8 cellular contexts compared by ENCODE assay signal in the genomic region with DNA sequence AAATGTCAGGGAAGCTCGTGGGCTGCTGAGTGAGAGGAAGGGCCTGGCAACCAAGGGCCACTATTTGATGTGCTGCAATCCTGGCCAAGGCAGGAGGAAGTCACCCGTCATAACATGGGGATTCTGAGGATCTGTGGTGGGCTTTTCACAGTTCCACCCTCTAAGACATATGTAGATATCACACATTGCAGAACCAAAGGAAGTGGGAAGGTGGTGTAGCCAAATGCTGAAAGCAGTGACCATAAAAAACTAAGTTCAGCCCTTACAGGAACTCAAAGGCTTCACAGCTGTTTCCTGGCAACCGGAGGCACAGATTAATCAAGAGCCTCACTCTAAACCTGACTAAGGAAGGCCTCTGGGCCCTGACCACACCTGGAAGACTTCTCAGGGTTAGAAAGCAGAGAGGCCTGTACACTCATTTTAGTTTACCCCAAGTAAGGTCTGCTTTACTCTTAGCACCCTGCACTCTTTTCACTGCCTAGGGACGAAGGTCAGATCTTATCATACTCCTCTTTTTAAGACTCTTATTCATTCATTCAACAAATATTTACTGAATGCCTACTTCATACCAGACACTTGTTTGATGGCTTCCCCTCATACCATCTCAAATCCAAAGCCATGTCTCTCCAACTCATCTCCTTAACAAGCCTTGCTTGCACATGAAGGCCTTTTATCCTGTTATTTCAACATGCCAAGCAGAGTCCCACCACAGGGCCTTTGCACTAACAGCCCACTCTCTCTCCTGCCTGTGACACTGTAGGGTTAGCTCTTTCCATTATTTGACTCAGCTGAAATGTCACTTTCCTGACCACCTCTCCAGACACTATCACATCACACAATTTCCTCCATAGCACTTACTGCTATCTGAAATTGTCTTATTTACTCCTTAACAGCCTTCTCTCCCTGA. TPM values are rescaled to one million over a fixed set of nuclear protein-coding genes. Genes with fewer than 3 reads are reported as not detected.
A peak's percentile ranks its signal among the peaks of the same experiment; 100 is the strongest.
DNase-seq lines count a peak whose midpoint lies in the region; ATAC-seq and TF ChIP-seq lines count a peak whose summit lies in the region.

No MANE protein-coding gene starts in this region.

- H3K4me1 ChIP-seq in DOHH2 (ENCODE audit: control insufficient read depth, low read length) (peaks cover 47% of the 10 kb centered on the region), GM23248 (ENCODE audit: insufficient read depth) (peaks cover 53% of the 10 kb centered on the region), OCI-LY7 (ENCODE audit: insufficient read depth, low read length, poor library complexity, severe bottlenecking) (peaks cover 51% of the 10 kb centered on the region)

- POLR2A ChIA-PET in OCI-LY7 (lab: Charles Lee), result interaction anchor here (0.7 to 1.7 kb wide), 7 partner anchors 8 to 1123 kb away, joined by 3 to 8 read pairs (median 6); partner anchors contain the start of gene PEDS1
- POLR2A ChIA-PET in naive thymus-derived CD8-positive, alpha-beta T cell (lab: Charles Lee), result interaction anchor here (0.6 to 3.4 kb wide), 4 partner anchors 34 to 198 kb away, joined by 3 to 33 read pairs (median 4); partner anchors contain the start of gene PEDS1

- no peak overlapping the region for H2AFZ ChIP-seq in GM23248
- H2AFZ ChIP-seq in OCI-LY7 (ENCODE audit: low read length), result no peak overlapping the region

- in situ Hi-C loops in GM23248 (cut with MboI), result no loop called here

- 30 to 33% methylated on average over 4 of the region's 4 CpGs for WGBS in GM23248 (ENCODE audit: low coverage in 1 of 2, low lambda C conversion rate in 2 of 2, missing lambda C conversion rate in 2 of 2), 2 experiments

- H4K20me1 ChIP-seq in DOHH2 (ENCODE audit: control insufficient read depth, insufficient read depth, low read depth, low read length), result peaks cover 27% of the 10 kb centered on the region
- H4K20me1 ChIP-seq in GM23248 (ENCODE audit: insufficient read depth), result peaks cover 22% of the 10 kb centered on the region
- peaks cover 22% of the 10 kb centered on the region for H4K20me1 ChIP-seq in OCI-LY7 (ENCODE audit: insufficient read depth, low read length)

- BruUV-seq in OCI-LY7 (replicated peaks; lab: Mats Ljungman, UMichigan), result TSS peak; percentile 13

- peak overlapping the region; percentile 98 for H3K9ac ChIP-seq in GM23248

- H3K9me2 ChIP-seq in DOHH2 (replicated peaks; ENCODE audit: control insufficient read depth, low read length) (no peaks in the 10 kb centered on the region), GM23248 (ENCODE audit: insufficient read depth) (no peaks in the 10 kb centered on the region), OCI-LY7 (ENCODE audit: insufficient read depth, low read length) (no peaks in the 10 kb centered on the region)

- TF ChIP-seq CTCF in DOHH2 (IDR thresholded peaks at IDR 0.05; ENCODE audit: low read depth, low read length, poor library complexity, severe bottlenecking) (no peak), OCI-LY7 (conservative IDR thresholded peaks at IDR 0.05; ENCODE audit: low read length) (no peak)

- peak overlapping the region; percentile 81 for H3K4me3 ChIP-seq in DOHH2 (ENCODE audit: low read length)
- peak overlapping the region; percentile 91 for H3K4me3 ChIP-seq in GM23248
- peak overlapping the region; percentile 88 for H3K4me3 ChIP-seq in OCI-LY7 (ENCODE audit: low read depth, low read length, poor library complexity, severe bottlenecking)

- H3K4me2 ChIP-seq in DOHH2 (ENCODE audit: low read length) (peak overlapping the region; percentile 97), GM23248 (ENCODE audit: unreplicated experiment) (peak overlapping the region; percentile 98), OCI-LY7 (ENCODE audit: low read length) (peak overlapping the region; percentile 94)

- H3K36me3 Mint-ChIP-seq in naive thymus-derived CD8-positive, alpha-beta T cell, result peaks cover 0 to 21% (median 0%) of the 10 kb centered on the region in 3 donors

- intact Hi-C loops in OCI-LY7 (cut with micrococcal nuclease; ENCODE audit: unreplicated experiment), result loop anchor here (2.0 to 10.0 kb wide), 2 partner anchors 24 to 836 kb away; partner anchors contain the start of gene ZNFX1

- H3K4me1 Mint-ChIP-seq in naive thymus-derived CD8-positive, alpha-beta T cell, result peaks cover 58 to 94% (median 92%) of the 10 kb centered on the region in 4 donors

- H3K79me2 ChIP-seq in DOHH2 (ENCODE audit: control insufficient read depth, low read length) (peaks cover 99% of the 10 kb centered on the region), GM23248 (ENCODE audit: insufficient read depth) (peaks cover 97% of the 10 kb centered on the region), OCI-LY7 (ENCODE audit: insufficient read depth, low read depth, low read length) (peaks cover 91% of the 10 kb centered on the region)

- H3F3A ChIP-seq in DOHH2 (ENCODE audit: control insufficient read depth, insufficient read depth) (peaks cover 27% of the 10 kb centered on the region; the same call in 1 of the 2 replicates), GM23248 (ENCODE audit: insufficient read depth) (peaks cover 76% of the 10 kb centered on the region)

- peak overlapping the region; percentile 19 to 99 (median 90) for H3K27ac Mint-ChIP-seq in naive thymus-derived CD8-positive, alpha-beta T cell

- no peaks in the 10 kb centered on the region for H3K27me3 Mint-ChIP-seq in naive thymus-derived CD8-positive, alpha-beta T cell

- H3K9me3 Mint-ChIP-seq in naive thymus-derived CD8-positive, alpha-beta T cell, result no peaks in the 10 kb centered on the region

- H3K9me3 ChIP-seq in DOHH2 (ENCODE audit: control insufficient read depth, insufficient read depth, low read length), result no peaks in the 10 kb centered on the region
- no peaks in the 10 kb centered on the region for H3K9me3 ChIP-seq in GM23248 (ENCODE audit: low read depth)
- no peaks in the 10 kb centered on the region for H3K9me3 ChIP-seq in OCI-LY7 (ENCODE audit: low read length)

- peak; percentile 67 for DNase-seq in GM23248
- peak; percentile 79 for DNase-seq in OCI-LY7 (ENCODE audit: low spot score)
- DNase-seq in central memory CD4-positive, alpha-beta T cell, result peak; percentile 50
- DNase-seq in naive thymus-derived CD8-positive, alpha-beta T cell, result peak in 5 of 10 donors; percentile 34 to 66 (median 39)
- DNase-seq in midbrain (lab: John Stamatoyannopoulos, UW), result no peak
- no peak for DNase-seq in NCI-H526 treated with DMSO at 0.1 percent for 48 hours (lab: John Stamatoyannopoulos, UW)

- peak in 1 of 2 donors; percentile 27 for ATAC-seq in naive thymus-derived CD8-positive, alpha-beta T cell
- ATAC-seq in GM21619 (IDR thresholded peaks at IDR 0.05; ENCODE audit: unreplicated experiment), result no peak

- peak overlapping the region; percentile 92 to 100 (median 98) for H3K4me3 Mint-ChIP-seq in naive thymus-derived CD8-positive, alpha-beta T cell

- H3K36me3 ChIP-seq in DOHH2 (ENCODE audit: control insufficient read depth, low read length) (peaks cover 42% of the 10 kb centered on the region), GM23248 (ENCODE audit: low read depth) (no peaks in the 10 kb centered on the region), OCI-LY7 (ENCODE audit: insufficient read depth, low read length) (peaks cover 44% of the 10 kb centered on the region)

- CTCF ChIA-PET in OCI-LY7 (lab: Charles Lee; ENCODE audit: unreplicated experiment), result interaction anchor here (0.6 to 1.1 kb wide), 2 partner anchors 43 to 129 kb away, joined by 3 read pairs; partner anchors contain the start of gene PEDS1

- H3K27ac ChIP-seq in DOHH2 (ENCODE audit: low read depth, low read length) (peak overlapping the region; percentile 47), GM23248 (peak overlapping the region; percentile 92), OCI-LY7 (ENCODE audit: low read depth, low read length, poor library complexity, severe bottlenecking) (peak overlapping the region; percentile 36)

- no peaks in the 10 kb centered on the region for H3K27me3 ChIP-seq in DOHH2 (ENCODE audit: control insufficient read depth, low read length)
- H3K27me3 ChIP-seq in GM23248 (replicated peaks; ENCODE audit: insufficient read depth), result no peaks in the 10 kb centered on the region

RNA-seq across cellular contexts. Expression of gene UBE2V1, which starts 2.6 kb away (rescaled TPM):
- 41.7 and 49.1 TPM in 2 replicates for total RNA-seq in GM23248 (2014; rRNA removed; shearing (Covaris generic))
- 186 and 197 TPM in 2 replicates for polyA plus RNA-seq in GM23248 (2016; fragmentation: Nextera tagmentation; extraction: Ambion mirVana)
- total RNA-seq in OCI-LY7 (2014; rRNA removed; shearing (Covaris generic)), result 57.3 and 63.2 TPM in 2 replicates
- 143 and 161 TPM in 2 replicates for total RNA-seq in OCI-LY7 (2022)
- total RNA-seq in naive thymus-derived CD8-positive, alpha-beta T cell, result 100 to 1,000 TPM; 154 to 165 TPM
- polyA plus RNA-seq in naive thymus-derived CD8-positive, alpha-beta T cell, result 100 to 1,000 TPM; 141 to 155 (median 148) TPM

RNA-seq across cellular contexts. Expression of gene PEDS1, which starts 43.1 kb away (rescaled TPM):
- total RNA-seq in GM23248 (2014; rRNA removed; shearing (Covaris generic)), result 54.6 and 55.7 TPM in 2 replicates
- polyA plus RNA-seq in GM23248 (2016; fragmentation: Nextera tagmentation; extraction: Ambion mirVana), result 53.9 and 54.0 TPM in 2 replicates
- 12.0 and 25.9 TPM in 2 replicates for total RNA-seq in OCI-LY7 (2014; rRNA removed; shearing (Covaris generic))
- 19.5 and 22.0 TPM in 2 replicates for total RNA-seq in OCI-LY7 (2022)
- 10 to 100 TPM; 15.8 to 17.1 TPM for total RNA-seq in naive thymus-derived CD8-positive, alpha-beta T cell
- polyA plus RNA-seq in naive thymus-derived CD8-positive, alpha-beta T cell, result 10 to 100 TPM; 13.0 to 30.2 (median 14.4) TPM

Comparison
In these comparisons a context has a peak if more than half of its experiments do, and no peak if none do; other contexts are left out.
1. H3K27ac ChIP-seq: peak in every context shown above with its lines; median percentile 92 in GM23248; 47 in DOHH2; 36 in OCI-LY7.
2. DNase-seq: peak in GM23248 (single experiment), OCI-LY7 (single experiment) and central memory CD4-positive, alpha-beta T cell (single experiment); none in midbrain (single experiment) and NCI-H526 treated with DMSO at 0.1 percent for 48 hours (single experiment).
3. Peak in every context shown above with its lines, with median percentiles within 50 percentile points of each other: H3K4me2 ChIP-seq and H3K4me3 ChIP-seq.